Comparison of ENCODE assay signal across 12 cellular contexts in genomic region chr6:106739387-106739786, GRCh38.
A peak's percentile ranks its signal among the peaks of the same experiment; 100 is the strongest.
DNase-seq lines count a peak whose midpoint lies in the region; ATAC-seq and TF ChIP-seq lines count a peak whose summit lies in the region.
"Had no signal": no experiment of that assay in that cellular context is flagged by ENCODE, and none has a peak within 500 bp of the region (broad histone marks: within the 10 kb centered on the region; RNA-seq: fewer than 3 reads in every experiment).

No MANE protein-coding gene starts in this region.

- no peak for TF ChIP-seq EP300 in stomach (IDR thresholded peaks at IDR 0.05)
- no peak for TF ChIP-seq EP300 in esophagus muscularis mucosa (IDR thresholded peaks at IDR 0.05)

- peaks cover 0 to 8% (median 3%) of the 10 kb centered on the region in 4 donors for H3K4me1 ChIP-seq in stomach
- peaks cover 0 to 2% (median 0%) of the 10 kb centered on the region in 4 donors for H3K4me1 ChIP-seq in esophagus muscularis mucosa

- no peak overlapping the region for H3K27ac Mint-ChIP-seq in glutamatergic neuron (ENCODE audit: unreplicated experiment)
- H3K27ac Mint-ChIP-seq: activated T-helper 1 cell treated with anti-CD3 and anti-CD28 coated beads, Interleukin-12 subunit alpha, Interleukin-12 subunit beta, Interleukin-2, Interleukin-4 antibody, amounts not matched to agents 30 ng/mL and 10 ng/mL and 1 ng/mL, durations not matched to agents 14 hours and 24 hours and 36 hours; T-helper 1 cell treated with Interleukin-12 subunit alpha and Interleukin-12 subunit beta and Interleukin-4 antibody, amounts not matched to agents 30 μg/mL and 1 μg/mL, for 36 hours had no signal

- no peak for ATAC-seq in GM21390 (IDR thresholded peaks at IDR 0.05; ENCODE audit: unreplicated experiment)

- H3K4me1 Mint-ChIP-seq in glutamatergic neuron (ENCODE audit: low read depth, unreplicated experiment) = no peaks in the 10 kb centered on the region

- no peaks in the 10 kb centered on the region for H3K27me3 Mint-ChIP-seq in glutamatergic neuron (ENCODE audit: unreplicated experiment)

- H3K4me3 ChIP-seq in astrocyte of the spinal cord (ENCODE audit: low read depth, low read length) (no peak overlapping the region), stomach (no peak overlapping the region), esophagus muscularis mucosa (no peak overlapping the region)
- H3K4me3 ChIP-seq: skin epidermis had no signal

- H3K4me3 Mint-ChIP-seq in glutamatergic neuron (ENCODE audit: unreplicated experiment) = no peak overlapping the region
- H3K4me3 Mint-ChIP-seq: activated T-helper 1 cell treated with anti-CD3 and anti-CD28 coated beads, Interleukin-12 subunit alpha, Interleukin-12 subunit beta, Interleukin-2, Interleukin-4 antibody, amounts not matched to agents 30 ng/mL and 10 ng/mL and 1 ng/mL, durations not matched to agents 14 hours and 24 hours and 36 hours; T-helper 1 cell treated with Interleukin-12 subunit alpha and Interleukin-12 subunit beta and Interleukin-4 antibody, amounts not matched to agents 30 μg/mL and 1 μg/mL, for 36 hours had no signal

- H3K27ac ChIP-seq in stomach (peak overlapping the region; percentile 5 to 49 (median 37)), esophagus muscularis mucosa (replicated peaks in 1 of 4) (no peak overlapping the region)

- H3K36me3 ChIP-seq in stomach (no peaks in the 10 kb centered on the region), esophagus muscularis mucosa (no peaks in the 10 kb centered on the region)

- peaks cover 4% of the 10 kb centered on the region for H3K36me3 Mint-ChIP-seq in glutamatergic neuron (ENCODE audit: unreplicated experiment)

- in situ Hi-C loops in astrocyte of the spinal cord (cut with HindIII; ENCODE audit: low sequenced_read_pairs) = no loop called here

- no peak for TF ChIP-seq POLR2A in stomach (IDR thresholded peaks at IDR 0.05)
- TF ChIP-seq POLR2A in esophagus muscularis mucosa (IDR thresholded peaks at IDR 0.05; ENCODE audit: low read depth) = no peak

- DNase-seq in HS-27A (ENCODE audit: low read depth) (peak; percentile 42), astrocyte of the spinal cord (ENCODE audit: low read depth, low spot score) (peak; percentile 32), inferior parietal cortex (ENCODE audit: extremely low spot score) (peak; percentile 74), stomach (peak; percentile 84), esophagus muscularis mucosa (ENCODE audit: extremely low spot score) (no peak), glutamatergic neuron (no peak)
- no peak for DNase-seq in effector CD4-positive, alpha-beta T cell
- DNase-seq: NCI-H2171 had no signal

- TF ChIP-seq CTCF in astrocyte of the spinal cord (IDR thresholded peaks at IDR 0.05; ENCODE audit: low read depth, low read length) = no peak
- peak in 1 of 7 experiments; percentile 24 for TF ChIP-seq CTCF in stomach (IDR thresholded peaks at IDR 0.05)
- TF ChIP-seq CTCF in esophagus muscularis mucosa (IDR thresholded peaks at IDR 0.05) = no peak
- no peak for TF ChIP-seq CTCF in glutamatergic neuron (IDR thresholded peaks at IDR 0.05; ENCODE audit: partially characterized antibody, unreplicated experiment)

- peaks cover 0 to 21% (median 10%) of the 10 kb centered on the region in 4 donors for H3K9me3 ChIP-seq in stomach
- H3K9me3 ChIP-seq in esophagus muscularis mucosa = peaks cover 0 to 10% (median under 1%) of the 10 kb centered on the region in 4 donors

- intact Hi-C loops in stomach (cut with DNase I; ENCODE audit: low total_unique reads) (no loop called here), esophagus muscularis mucosa (cut with DNase I) (no loop called here)

- H3K27me3 ChIP-seq in stomach (no peaks in the 10 kb centered on the region), esophagus muscularis mucosa (peaks cover 0 to 5% (median 0%) of the 10 kb centered on the region in 4 donors)

- peaks cover 3% of the 10 kb centered on the region for H3K9me3 Mint-ChIP-seq in glutamatergic neuron (ENCODE audit: unreplicated experiment)
- H3K9me3 Mint-ChIP-seq: activated T-helper 1 cell treated with anti-CD3 and anti-CD28 coated beads, Interleukin-12 subunit alpha, Interleukin-12 subunit beta, Interleukin-2, Interleukin-4 antibody, amounts not matched to agents 30 ng/mL and 10 ng/mL and 1 ng/mL, durations not matched to agents 14 hours and 24 hours and 36 hours; T-helper 1 cell treated with Interleukin-12 subunit alpha and Interleukin-12 subunit beta and Interleukin-4 antibody, amounts not matched to agents 30 μg/mL and 1 μg/mL, for 36 hours had no signal

- WGBS in stomach, 5 donors = 43 to 69% (median 56%) methylated on average over 5 of the region's 5 CpGs
- WGBS in esophagus muscularis mucosa = 87% methylated on average over 4 of the region's 5 CpGs

Comparison
In these comparisons a context has a peak if more than half of its experiments do, and no peak if none do; other contexts are left out.
1. DNase-seq: peak in HS-27A (single experiment), astrocyte of the spinal cord (single experiment), inferior parietal cortex (single experiment) and stomach (single experiment); none in esophagus muscularis mucosa (single experiment), effector CD4-positive, alpha-beta T cell (single experiment) and glutamatergic neuron (single experiment).
2. H3K27ac ChIP-seq: peak in stomach (5 of 5); none in esophagus muscularis mucosa (0 of 4).